Comparison of ENCODE assay signal across 8 cellular contexts in genomic region chr7:132518102-132518838, GRCh38. TPM values are rescaled to one million over a fixed set of nuclear protein-coding genes. Genes with fewer than 3 reads are reported as not detected.
A peak's percentile ranks its signal among the peaks of the same experiment; 100 is the strongest.
DNase-seq lines count a peak whose midpoint lies in the region; ATAC-seq and TF ChIP-seq lines count a peak whose summit lies in the region.

No MANE protein-coding gene starts in this region.

- no peak overlapping the region for H3K27ac ChIP-seq in caudate nucleus (ENCODE audit: low read depth, low read length)

- no peak for ATAC-seq in GM21360 (IDR thresholded peaks at IDR 0.05; ENCODE audit: unreplicated experiment)

- in situ Hi-C loops in GM13976 (cut with MboI; ENCODE audit: low sequenced_read_pairs, unreplicated experiment): no loop called here

- no peak overlapping the region for H3K4me3 ChIP-seq in AG10803 (ENCODE audit: low read length)

- peak; percentile 43 for TF ChIP-seq CTCF in AG10803 (conservative IDR thresholded peaks at IDR 0.05; ENCODE audit: low read length)
- no peak for TF ChIP-seq CTCF in GM13976 (IDR thresholded peaks at IDR 0.05; ENCODE audit: borderline replicate concordance, control extremely low read depth, extremely low read depth, insufficient read depth, missing control alignments)

- no peak for DNase-seq in AG10803 (ENCODE audit: low read depth)
- DNase-seq in GM13976 (ENCODE audit: low spot score): peak; percentile 40
- DNase-seq in RPMI7951 (ENCODE audit: low read depth): peak; percentile 34
- peak; percentile 54 for DNase-seq in iPS DF 19.7 (ENCODE audit: low read depth, low spot score)
- DNase-seq in activated CD4-positive, CD25-positive, alpha-beta regulatory T cell (lab: John Stamatoyannopoulos, UW): no peak
- DNase-seq in caudate nucleus (lab: John Stamatoyannopoulos, UW): no peak
- no peak for DNase-seq in GM19238 (ENCODE audit: insufficient read length, low spot score)

RNA-seq across cellular contexts. Expression of gene PLXNA4, which starts 58.0 kb away (rescaled TPM):
- total RNA-seq in RPMI7951 (2014; rRNA removed; shearing (Covaris generic)): 1.4 and 2.1 TPM in 2 replicates

Comparison
In these comparisons a context has a peak if more than half of its experiments do, and no peak if none do; other contexts are left out.
1. DNase-seq: peak in GM13976 (single experiment), RPMI7951 (single experiment) and iPS DF 19.7 (single experiment); none in AG10803 (single experiment), activated CD4-positive, CD25-positive, alpha-beta regulatory T cell (0 of 4), caudate nucleus (0 of 61) and GM19238 (single experiment).